Comparison of ENCODE assay signal across 25 cellular contexts in genomic region chr5:109252731-109253130, GRCh38.
DNase-seq lines count a peak whose midpoint lies in the region; ATAC-seq, FAIRE-seq and TF ChIP-seq lines count a peak whose summit lies in the region.
"Had no signal": no experiment of that assay in that cellular context is flagged by ENCODE, and none has a peak within 500 bp of the region (broad histone marks: within the 10 kb centered on the region; RNA-seq: fewer than 3 reads in every experiment).

No MANE protein-coding gene starts in this region.

- H3K56ac ChIP-seq in H1 (replicated peaks; ENCODE audit: insufficient read length, low read depth, low read length): no peak overlapping the region

- 93% methylated on average over 3 of the region's 3 CpGs; no CpG with 5 or more reads in 1 of the 2 experiments for WGBS in H1 (ENCODE audit: extremely low coverage in 1 of 2, insufficient coverage in 1 of 2, insufficient read length in 1 of 2, insufficient replicate concordance in 2 of 2, low coverage in 1 of 2, low lambda C conversion rate in 2 of 2, missing lambda C conversion rate in 1 of 2), 2 experiments
- WGBS in neuronal stem cell (ENCODE audit: extremely low coverage in 2 of 2, insufficient read length in 2 of 2, insufficient replicate concordance in 1 of 2), 2 donors: no CpG with 5 or more reads among the region's 3 CpGs

- H4K20me1 ChIP-seq in H1 (replicated peaks in 1 of 2; ENCODE audit: control insufficient read depth in 1 of 2, insufficient read depth in 2 of 2, low read length in 2 of 2): no peaks in the 10 kb centered on the region
- H4K20me1 ChIP-seq: BLaER1 treated with 17β-estradiol and CSF1 and Interleukin-3, amounts not matched to agents 10 nM and 100 nM had no signal

- H3K79me2 ChIP-seq in H1 (ENCODE audit: control insufficient read depth in 1 of 2, insufficient read depth in 2 of 2, low read length in 2 of 2): no peaks in the 10 kb centered on the region

- H3K4me1 ChIP-seq in H1 (replicated peaks in 1 of 4; ENCODE audit: control insufficient read depth in 3 of 4, insufficient read depth in 4 of 4, low read length in 3 of 4) (no peaks in the 10 kb centered on the region), neuronal stem cell (ENCODE audit: control insufficient read depth in 2 of 2, insufficient read depth in 1 of 2, low read depth in 1 of 2, low read length in 2 of 2) (no peaks in the 10 kb centered on the region), uterus (no peaks in the 10 kb centered on the region)
- H3K4me1 ChIP-seq: A549, BE2C had no signal

- no peak overlapping the region for H3K23ac ChIP-seq in H1 (ENCODE audit: insufficient read length)
- H3K23ac ChIP-seq in neuronal stem cell (ENCODE audit: low read depth, low read length, poor library complexity): no peak overlapping the region

- H2AK5ac ChIP-seq in H1 (ENCODE audit: low read depth, low read length) (no peak overlapping the region), neuronal stem cell (ENCODE audit: low read depth, low read length) (peak overlapping the region; percentile 25)

- H3K27me3 ChIP-seq in H1 (replicated peaks in 1 of 4; ENCODE audit: control insufficient read depth in 3 of 4, extremely low read depth in 1 of 4, insufficient read depth in 3 of 4, low read length in 3 of 4) (no peaks in the 10 kb centered on the region), neuronal stem cell (ENCODE audit: control insufficient read depth in 3 of 3, insufficient read depth in 3 of 3, low read depth in 1 of 3, low read length in 3 of 3) (no peaks in the 10 kb centered on the region), uterus (no peaks in the 10 kb centered on the region)
- H3K27me3 ChIP-seq: BE2C; BLaER1 treated with 17β-estradiol and CSF1 and Interleukin-3, amounts not matched to agents 10 nM and 100 nM had no signal

- H3K4me3 ChIP-seq in H1 (ENCODE audit: extremely low read depth in 1 of 4, insufficient read depth in 2 of 4, low read depth in 3 of 4, low read length in 4 of 4) (no peak overlapping the region), neuronal stem cell (ENCODE audit: low read length in 2 of 2) (no peak overlapping the region), uterus (no peak overlapping the region)
- H3K4me3 ChIP-seq: A549; BLaER1 treated with 17β-estradiol and CSF1 and Interleukin-3, amounts not matched to agents 10 nM and 100 nM; GM23248 had no signal

- H4K5ac ChIP-seq in H1 (ENCODE audit: insufficient read length, low read depth, low read length): no peak overlapping the region

- no peak for TF ChIP-seq EP300 in H1 (IDR thresholded peaks at IDR 0.05; ENCODE audit: borderline replicate concordance in 1 of 2, low read depth in 2 of 2, low read length in 2 of 2)

- DNase-seq in H1 (ENCODE audit: low read depth in 1 of 2, low spot score in 2 of 2): no peak
- peak; percentile 50 for DNase-seq in islet precursor cell
- DNase-seq in neuronal stem cell (ENCODE audit: low spot score): no peak
- DNase-seq in uterus: no peak
- no peak for DNase-seq in EL
- no peak for DNase-seq in occipital lobe (lab: John Stamatoyannopoulos, UW)
- DNase-seq: 8988T; ACHN; AML-193; BE2C; CD4-positive, alpha-beta T cell; CD8-positive, alpha-beta memory T cell; DMS 273 treated with DMSO at 0.1 percent for 48 hours; DMS79; GF-D8; GM23248; H9; HFFc6 had no signal

- H2BK120ac ChIP-seq in H1 (replicated peaks; ENCODE audit: low read depth, low read length) (no peak overlapping the region), neuronal stem cell (ENCODE audit: low read depth, low read length) (no peak overlapping the region)

- no peak overlapping the region for H3K4me2 ChIP-seq in H1 (ENCODE audit: insufficient read depth in 1 of 2, low read depth in 2 of 2, low read length in 2 of 2)
- H3K4me2 ChIP-seq in neuronal stem cell (ENCODE audit: insufficient read depth, low read length, poor library complexity, severe bottlenecking): no peak overlapping the region
- H3K4me2 ChIP-seq: A549; BLaER1 treated with 17β-estradiol and CSF1 and Interleukin-3, amounts not matched to agents 10 nM and 100 nM had no signal

- H2BK20ac ChIP-seq in H1 (ENCODE audit: low read length): no peak overlapping the region

- no peaks in the 10 kb centered on the region for H3K9me3 ChIP-seq in H1 (ENCODE audit: insufficient read depth in 2 of 2, low read depth in 1 of 2, low read length in 1 of 2)
- H3K9me3 ChIP-seq in neuronal stem cell (replicated peaks in 1 of 2; ENCODE audit: control insufficient read depth in 2 of 2, insufficient read depth in 1 of 2, low read depth in 1 of 2, low read length in 2 of 2): peaks cover 0 to 3% of the 10 kb centered on the region in 2 donors
- H3K9me3 ChIP-seq in uterus: no peaks in the 10 kb centered on the region
- H3K9me3 ChIP-seq: A549, BE2C had no signal

- CTCF ChIA-PET in H1 (lab: Charles Lee; ENCODE audit: partially characterized antibody): interaction anchor here (0.7 to 1.0 kb wide), 2 partner anchors 13 to 78 kb away, joined by 3 read pairs; no protein-coding TSS in a partner anchor

- TF ChIP-seq CTCF in H1 (IDR thresholded peaks at IDR 0.05; ENCODE audit: control extremely low read depth in 1 of 3, insufficient read depth in 1 of 3, low read depth in 1 of 3, low read length in 3 of 3): no peak
- no peak for TF ChIP-seq CTCF in uterus (IDR thresholded peaks at IDR 0.05)

- H3K79me1 ChIP-seq in H1 (ENCODE audit: low read depth, low read length) (no peaks in the 10 kb centered on the region), neuronal stem cell (ENCODE audit: low read depth, low read length) (no peaks in the 10 kb centered on the region)

- no peaks in the 10 kb centered on the region for H3K23me2 ChIP-seq in H1 (ENCODE audit: low read depth, low read length)

- TF ChIP-seq POLR2A in H1 (IDR thresholded peaks at IDR 0.05; ENCODE audit: control extremely low read depth in 1 of 2, low read depth in 2 of 2, low read length in 2 of 2) (no peak), uterus (IDR thresholded peaks at IDR 0.05) (no peak)

- FAIRE-seq in H1 (lab: Jason Lieb, UNC): no peak
- FAIRE-seq: A549, D721Med, GM12891, GM18507 had no signal

- POLR2A ChIA-PET in H1 (lab: Charles Lee; ENCODE audit: partially characterized antibody): no interaction called here

- H2BK15ac ChIP-seq in H1 (ENCODE audit: low read length): no peak overlapping the region
- no peak overlapping the region for H2BK15ac ChIP-seq in neuronal stem cell (ENCODE audit: low read length)

- TF ChIP-seq RAD21 in H1 (IDR thresholded peaks at IDR 0.05 in 1 of 2, conservative IDR thresholded peaks at IDR 0.05 in 1 of 2; ENCODE audit: low read depth in 2 of 2, low read length in 2 of 2): no peak

- H2BK12ac ChIP-seq in H1 (ENCODE audit: low read depth, low read length) (0 out of 2 replicates have a peak overlapping the region, but pooled peaks have one; percentile 64), neuronal stem cell (ENCODE audit: low read length) (no peak overlapping the region)

- H3K14ac ChIP-seq in H1 (ENCODE audit: insufficient read length) (no peak overlapping the region), neuronal stem cell (ENCODE audit: low read length) (no peak overlapping the region)

- ATAC-seq in GM21381 (IDR thresholded peaks at IDR 0.05; ENCODE audit: unreplicated experiment): no peak
- ATAC-seq: A549, HCT116 had no signal

- no peak overlapping the region for H3K18ac ChIP-seq in H1 (ENCODE audit: extremely low read depth, low read length)
- H3K18ac ChIP-seq in neuronal stem cell (ENCODE audit: low read length): peak overlapping the region; percentile 15

- intact Hi-C loops in uterus (cut with DNase I; ENCODE audit: low total_unique reads): no loop called here

- H4K91ac ChIP-seq in H1 (replicated peaks; ENCODE audit: insufficient read length, low read length) (no peak overlapping the region), neuronal stem cell (ENCODE audit: low read depth, low read length, poor library complexity) (no peak overlapping the region)

- H3K4ac ChIP-seq in H1 (replicated peaks; ENCODE audit: insufficient read length, low read depth, low read length) (no peak overlapping the region), neuronal stem cell (ENCODE audit: low read length) (no peak overlapping the region)

- H3K9ac ChIP-seq in H1 (replicated peaks in 1 of 4; ENCODE audit: extremely low read depth in 1 of 4, low read depth in 3 of 4, low read length in 3 of 4) (no peak overlapping the region), neuronal stem cell (ENCODE audit: low read depth, low read length, poor library complexity) (no peak overlapping the region)
- H3K9ac ChIP-seq: BLaER1 treated with 17β-estradiol and CSF1 and Interleukin-3, amounts not matched to agents 10 nM and 100 nM; GM23248 had no signal

- H2BK5ac ChIP-seq in H1 (ENCODE audit: low read depth, low read length) (no peak overlapping the region), neuronal stem cell (ENCODE audit: low read length) (no peak overlapping the region)

- H4K8ac ChIP-seq in H1 (ENCODE audit: extremely low read depth, insufficient read depth, low read length) (no peak overlapping the region; the same call in 1 of the 2 replicates), neuronal stem cell (ENCODE audit: low read depth, low read length) (no peak overlapping the region)

- H3K27ac ChIP-seq in H1 (ENCODE audit: low read depth, low read length) (no peak overlapping the region), neuronal stem cell (replicated peaks; ENCODE audit: low read length) (no peak overlapping the region), uterus (no peak overlapping the region)
- H3K27ac ChIP-seq: A549; BLaER1 treated with 17β-estradiol and CSF1 and Interleukin-3, amounts not matched to agents 10 nM and 100 nM; GM23248 had no signal

- no peaks in the 10 kb centered on the region; a peak in 1 of 8 replicates for H3K36me3 ChIP-seq in H1 (ENCODE audit: control insufficient read depth in 2 of 4, insufficient read depth in 4 of 4, low read length in 3 of 4)
- H3K36me3 ChIP-seq in neuronal stem cell (replicated peaks in 1 of 2; ENCODE audit: control insufficient read depth in 2 of 2, insufficient read depth in 2 of 2, low read length in 2 of 2): no peaks in the 10 kb centered on the region
- H3K36me3 ChIP-seq in uterus: no peaks in the 10 kb centered on the region
- H3K36me3 ChIP-seq: BE2C; BLaER1 treated with 17β-estradiol and CSF1 and Interleukin-3, amounts not matched to agents 10 nM and 100 nM had no signal

- H2AFZ ChIP-seq in H1 (ENCODE audit: low read length) (no peak overlapping the region), neuronal stem cell (ENCODE audit: low read length) (no peak overlapping the region)
- H2AFZ ChIP-seq: GM23248 had no signal

TF ChIP-seq in H1, 55 proteins besides CTCF, POLR2A, EP300 and RAD21:
- TF ChIP-seq TBP (IDR thresholded peaks at IDR 0.05; ENCODE audit: low read depth, low read length): no peak
- no peak for TF ChIP-seq SAP30 (IDR thresholded peaks at IDR 0.05; ENCODE audit: insufficient read depth, insufficient replicate concordance, low read length)
- no peak for TF ChIP-seq NRF1 (IDR thresholded peaks at IDR 0.05; ENCODE audit: low read depth, low read length)
- TF ChIP-seq CHD1 (IDR thresholded peaks at IDR 0.05; ENCODE audit: low read depth, low read length): no peak
- no peak for TF ChIP-seq YY1 (IDR thresholded peaks at IDR 0.05; ENCODE audit: low read depth, low read length)
- no peak for TF ChIP-seq ATF3 (IDR thresholded peaks at IDR 0.05; ENCODE audit: insufficient read depth, low read depth, low read length)
